ENCODE assay signal across 1 cellular context in the genomic region with DNA sequence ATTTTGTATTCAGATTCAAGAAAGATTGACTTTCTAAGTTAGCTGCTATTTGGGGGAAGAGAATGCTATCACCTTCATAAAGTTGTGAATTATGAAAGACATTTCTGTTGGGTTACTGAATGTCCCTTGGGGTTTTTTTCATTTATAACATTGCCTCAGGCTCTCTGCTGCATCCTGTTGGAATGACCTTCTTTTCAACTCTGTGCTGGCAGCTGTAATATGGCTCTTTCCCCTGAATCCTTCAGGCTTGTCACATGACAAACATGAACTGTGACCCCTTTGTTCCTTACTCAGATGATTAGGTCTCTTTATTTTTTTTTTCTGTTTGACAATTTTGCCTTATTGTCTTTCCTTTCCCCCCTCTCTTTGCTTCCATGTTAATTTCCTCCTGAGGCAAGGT.
TF ChIP-seq lines count a peak whose summit lies in the region.

No MANE protein-coding gene starts in this region.

TF ChIP-seq in HepG2, 621 proteins besides CTCF, POLR2A, EP300 and RAD21 (continued from another document):
- TF ChIP-seq, protein P1, sequence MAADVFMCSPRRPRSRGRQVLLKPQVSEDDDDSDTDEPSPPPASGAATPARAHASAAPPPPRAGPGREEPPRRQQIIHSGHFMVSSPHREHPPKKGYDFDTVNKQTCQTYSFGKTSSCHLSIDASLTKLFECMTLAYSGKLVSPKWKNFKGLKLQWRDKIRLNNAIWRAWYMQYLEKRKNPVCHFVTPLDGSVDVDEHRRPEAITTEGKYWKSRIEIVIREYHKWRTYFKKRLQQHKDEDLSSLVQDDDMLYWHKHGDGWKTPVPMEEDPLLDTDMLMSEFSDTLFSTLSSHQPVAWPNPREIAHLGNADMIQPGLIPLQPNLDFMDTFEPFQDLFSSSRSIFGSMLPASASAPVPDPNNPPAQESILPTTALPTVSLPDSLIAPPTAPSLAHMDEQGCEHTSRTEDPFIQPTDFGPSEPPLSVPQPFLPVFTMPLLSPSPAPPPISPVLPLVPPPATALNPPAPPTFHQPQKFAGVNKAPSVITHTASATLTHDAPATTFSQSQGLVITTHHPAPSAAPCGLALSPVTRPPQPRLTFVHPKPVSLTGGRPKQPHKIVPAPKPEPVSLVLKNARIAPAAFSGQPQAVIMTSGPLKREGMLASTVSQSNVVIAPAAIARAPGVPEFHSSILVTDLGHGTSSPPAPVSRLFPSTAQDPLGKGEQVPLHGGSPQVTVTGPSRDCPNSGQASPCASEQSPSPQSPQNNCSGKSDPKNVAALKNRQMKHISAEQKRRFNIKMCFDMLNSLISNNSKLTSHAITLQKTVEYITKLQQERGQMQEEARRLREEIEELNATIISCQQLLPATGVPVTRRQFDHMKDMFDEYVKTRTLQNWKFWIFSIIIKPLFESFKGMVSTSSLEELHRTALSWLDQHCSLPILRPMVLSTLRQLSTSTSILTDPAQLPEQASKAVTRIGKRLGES (CRISPR knock-in tag; IDR thresholded peaks at IDR 0.05; ENCODE audit: borderline replicate concordance): no peak
- no peak for TF ChIP-seq NFE2L2 (IDR thresholded peaks at IDR 0.05; ENCODE audit: low read length)
- TF ChIP-seq, protein P2, sequence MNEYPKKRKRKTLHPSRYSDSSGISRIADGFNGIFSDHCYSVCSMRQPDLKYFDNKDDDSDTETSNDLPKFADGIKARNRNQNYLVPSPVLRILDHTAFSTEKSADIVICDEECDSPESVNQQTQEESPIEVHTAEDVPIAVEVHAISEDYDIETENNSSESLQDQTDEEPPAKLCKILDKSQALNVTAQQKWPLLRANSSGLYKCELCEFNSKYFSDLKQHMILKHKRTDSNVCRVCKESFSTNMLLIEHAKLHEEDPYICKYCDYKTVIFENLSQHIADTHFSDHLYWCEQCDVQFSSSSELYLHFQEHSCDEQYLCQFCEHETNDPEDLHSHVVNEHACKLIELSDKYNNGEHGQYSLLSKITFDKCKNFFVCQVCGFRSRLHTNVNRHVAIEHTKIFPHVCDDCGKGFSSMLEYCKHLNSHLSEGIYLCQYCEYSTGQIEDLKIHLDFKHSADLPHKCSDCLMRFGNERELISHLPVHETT (CRISPR knock-in tag; conservative IDR thresholded peaks at IDR 0.05): no peak
- TF ChIP-seq JARID2 (CRISPR knock-in tag; IDR thresholded peaks at IDR 0.05; ENCODE audit: insufficient replicate concordance): no peak
- TF ChIP-seq FOXJ3 (CRISPR knock-in tag; IDR thresholded peaks at IDR 0.05; ENCODE audit: borderline replicate concordance): no peak
- no peak for TF ChIP-seq ZNF891 (CRISPR knock-in tag; IDR thresholded peaks at IDR 0.05)
- no peak for TF ChIP-seq ZMAT3 (CRISPR knock-in tag; conservative IDR thresholded peaks at IDR 0.05)
- TF ChIP-seq SIX4 (CRISPR knock-in tag; IDR thresholded peaks at IDR 0.05): no peak
- no peak for TF ChIP-seq NFKB2 (CRISPR knock-in tag; IDR thresholded peaks at IDR 0.05; ENCODE audit: borderline replicate concordance)
- no peak for TF ChIP-seq ZNF615 (CRISPR knock-in tag; IDR thresholded peaks at IDR 0.05; ENCODE audit: borderline replicate concordance)
- TF ChIP-seq, protein P3, sequence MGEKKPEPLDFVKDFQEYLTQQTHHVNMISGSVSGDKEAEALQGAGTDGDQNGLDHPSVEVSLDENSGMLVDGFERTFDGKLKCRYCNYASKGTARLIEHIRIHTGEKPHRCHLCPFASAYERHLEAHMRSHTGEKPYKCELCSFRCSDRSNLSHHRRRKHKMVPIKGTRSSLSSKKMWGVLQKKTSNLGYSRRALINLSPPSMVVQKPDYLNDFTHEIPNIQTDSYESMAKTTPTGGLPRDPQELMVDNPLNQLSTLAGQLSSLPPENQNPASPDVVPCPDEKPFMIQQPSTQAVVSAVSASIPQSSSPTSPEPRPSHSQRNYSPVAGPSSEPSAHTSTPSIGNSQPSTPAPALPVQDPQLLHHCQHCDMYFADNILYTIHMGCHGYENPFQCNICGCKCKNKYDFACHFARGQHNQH (CRISPR knock-in tag; IDR thresholded peaks at IDR 0.05): no peak
- no peak for TF ChIP-seq CCAR2 (optimal IDR thresholded peaks at IDR 0.05; ENCODE audit: low read depth, low read length)
- TF ChIP-seq, protein P4, sequence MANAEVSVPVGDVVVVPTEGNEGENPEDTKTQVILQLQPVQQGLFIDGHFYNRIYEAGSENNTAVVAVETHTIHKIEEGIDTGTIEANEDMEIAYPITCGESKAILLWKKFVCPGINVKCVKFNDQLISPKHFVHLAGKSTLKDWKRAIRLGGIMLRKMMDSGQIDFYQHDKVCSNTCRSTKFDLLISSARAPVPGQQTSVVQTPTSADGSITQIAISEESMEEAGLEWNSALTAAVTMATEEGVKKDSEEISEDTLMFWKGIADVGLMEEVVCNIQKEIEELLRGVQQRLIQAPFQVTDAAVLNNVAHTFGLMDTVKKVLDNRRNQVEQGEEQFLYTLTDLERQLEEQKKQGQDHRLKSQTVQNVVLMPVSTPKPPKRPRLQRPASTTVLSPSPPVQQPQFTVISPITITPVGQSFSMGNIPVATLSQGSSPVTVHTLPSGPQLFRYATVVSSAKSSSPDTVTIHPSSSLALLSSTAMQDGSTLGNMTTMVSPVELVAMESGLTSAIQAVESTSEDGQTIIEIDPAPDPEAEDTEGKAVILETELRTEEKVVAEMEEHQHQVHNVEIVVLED (CRISPR knock-in tag; IDR thresholded peaks at IDR 0.05; ENCODE audit: borderline replicate concordance): no peak
- TF ChIP-seq, protein P5, sequence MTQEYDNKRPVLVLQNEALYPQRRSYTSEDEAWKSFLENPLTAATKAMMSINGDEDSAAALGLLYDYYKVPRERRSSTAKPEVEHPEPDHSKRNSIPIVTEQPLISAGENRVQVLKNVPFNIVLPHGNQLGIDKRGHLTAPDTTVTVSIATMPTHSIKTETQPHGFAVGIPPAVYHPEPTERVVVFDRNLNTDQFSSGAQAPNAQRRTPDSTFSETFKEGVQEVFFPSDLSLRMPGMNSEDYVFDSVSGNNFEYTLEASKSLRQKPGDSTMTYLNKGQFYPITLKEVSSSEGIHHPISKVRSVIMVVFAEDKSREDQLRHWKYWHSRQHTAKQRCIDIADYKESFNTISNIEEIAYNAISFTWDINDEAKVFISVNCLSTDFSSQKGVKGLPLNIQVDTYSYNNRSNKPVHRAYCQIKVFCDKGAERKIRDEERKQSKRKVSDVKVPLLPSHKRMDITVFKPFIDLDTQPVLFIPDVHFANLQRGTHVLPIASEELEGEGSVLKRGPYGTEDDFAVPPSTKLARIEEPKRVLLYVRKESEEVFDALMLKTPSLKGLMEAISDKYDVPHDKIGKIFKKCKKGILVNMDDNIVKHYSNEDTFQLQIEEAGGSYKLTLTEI (CRISPR knock-in tag; conservative IDR thresholded peaks at IDR 0.05): no peak
- TF ChIP-seq NR2F1 (CRISPR knock-in tag; IDR thresholded peaks at IDR 0.05): no peak
- TF ChIP-seq ZBTB21 (CRISPR knock-in tag; IDR thresholded peaks at IDR 0.05): no peak
- no peak for TF ChIP-seq CC2D1A (CRISPR knock-in tag; IDR thresholded peaks at IDR 0.05)
- no peak for TF ChIP-seq ZNF343 (CRISPR knock-in tag; IDR thresholded peaks at IDR 0.05)
- no peak for TF ChIP-seq ZNF75D (CRISPR knock-in tag; IDR thresholded peaks at IDR 0.05; ENCODE audit: borderline replicate concordance)
- no peak for TF ChIP-seq HIVEP1 (CRISPR knock-in tag; IDR thresholded peaks at IDR 0.05)
- TF ChIP-seq, protein P6, sequence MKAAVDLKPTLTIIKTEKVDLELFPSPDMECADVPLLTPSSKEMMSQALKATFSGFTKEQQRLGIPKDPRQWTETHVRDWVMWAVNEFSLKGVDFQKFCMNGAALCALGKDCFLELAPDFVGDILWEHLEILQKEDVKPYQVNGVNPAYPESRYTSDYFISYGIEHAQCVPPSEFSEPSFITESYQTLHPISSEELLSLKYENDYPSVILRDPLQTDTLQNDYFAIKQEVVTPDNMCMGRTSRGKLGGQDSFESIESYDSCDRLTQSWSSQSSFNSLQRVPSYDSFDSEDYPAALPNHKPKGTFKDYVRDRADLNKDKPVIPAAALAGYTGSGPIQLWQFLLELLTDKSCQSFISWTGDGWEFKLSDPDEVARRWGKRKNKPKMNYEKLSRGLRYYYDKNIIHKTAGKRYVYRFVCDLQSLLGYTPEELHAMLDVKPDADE (CRISPR knock-in tag; IDR thresholded peaks at IDR 0.05): no peak
- no peak for TF ChIP-seq FOXA1 (IDR thresholded peaks at IDR 0.05)
- no peak for TF ChIP-seq FOXA1 (CRISPR knock-in tag; IDR thresholded peaks at IDR 0.05)
- TF ChIP-seq, protein P7, sequence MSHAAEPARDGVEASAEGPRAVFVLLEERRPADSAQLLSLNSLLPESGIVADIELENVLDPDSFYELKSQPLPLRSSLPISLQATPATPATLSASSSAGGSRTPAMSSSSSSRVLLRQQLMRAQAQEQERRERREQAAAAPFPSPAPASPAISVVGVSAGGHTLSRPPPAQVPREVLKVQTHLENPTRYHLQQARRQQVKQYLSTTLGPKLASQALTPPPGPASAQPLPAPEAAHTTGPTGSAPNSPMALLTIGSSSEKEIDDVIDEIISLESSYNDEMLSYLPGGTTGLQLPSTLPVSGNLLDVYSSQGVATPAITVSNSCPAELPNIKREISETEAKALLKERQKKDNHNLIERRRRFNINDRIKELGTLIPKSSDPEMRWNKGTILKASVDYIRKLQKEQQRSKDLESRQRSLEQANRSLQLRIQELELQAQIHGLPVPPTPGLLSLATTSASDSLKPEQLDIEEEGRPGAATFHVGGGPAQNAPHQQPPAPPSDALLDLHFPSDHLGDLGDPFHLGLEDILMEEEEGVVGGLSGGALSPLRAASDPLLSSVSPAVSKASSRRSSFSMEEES (CRISPR knock-in tag; IDR thresholded peaks at IDR 0.05): peak; percentile 47; the same call in 1 of the 2 replicates
- TF ChIP-seq, protein P8, sequence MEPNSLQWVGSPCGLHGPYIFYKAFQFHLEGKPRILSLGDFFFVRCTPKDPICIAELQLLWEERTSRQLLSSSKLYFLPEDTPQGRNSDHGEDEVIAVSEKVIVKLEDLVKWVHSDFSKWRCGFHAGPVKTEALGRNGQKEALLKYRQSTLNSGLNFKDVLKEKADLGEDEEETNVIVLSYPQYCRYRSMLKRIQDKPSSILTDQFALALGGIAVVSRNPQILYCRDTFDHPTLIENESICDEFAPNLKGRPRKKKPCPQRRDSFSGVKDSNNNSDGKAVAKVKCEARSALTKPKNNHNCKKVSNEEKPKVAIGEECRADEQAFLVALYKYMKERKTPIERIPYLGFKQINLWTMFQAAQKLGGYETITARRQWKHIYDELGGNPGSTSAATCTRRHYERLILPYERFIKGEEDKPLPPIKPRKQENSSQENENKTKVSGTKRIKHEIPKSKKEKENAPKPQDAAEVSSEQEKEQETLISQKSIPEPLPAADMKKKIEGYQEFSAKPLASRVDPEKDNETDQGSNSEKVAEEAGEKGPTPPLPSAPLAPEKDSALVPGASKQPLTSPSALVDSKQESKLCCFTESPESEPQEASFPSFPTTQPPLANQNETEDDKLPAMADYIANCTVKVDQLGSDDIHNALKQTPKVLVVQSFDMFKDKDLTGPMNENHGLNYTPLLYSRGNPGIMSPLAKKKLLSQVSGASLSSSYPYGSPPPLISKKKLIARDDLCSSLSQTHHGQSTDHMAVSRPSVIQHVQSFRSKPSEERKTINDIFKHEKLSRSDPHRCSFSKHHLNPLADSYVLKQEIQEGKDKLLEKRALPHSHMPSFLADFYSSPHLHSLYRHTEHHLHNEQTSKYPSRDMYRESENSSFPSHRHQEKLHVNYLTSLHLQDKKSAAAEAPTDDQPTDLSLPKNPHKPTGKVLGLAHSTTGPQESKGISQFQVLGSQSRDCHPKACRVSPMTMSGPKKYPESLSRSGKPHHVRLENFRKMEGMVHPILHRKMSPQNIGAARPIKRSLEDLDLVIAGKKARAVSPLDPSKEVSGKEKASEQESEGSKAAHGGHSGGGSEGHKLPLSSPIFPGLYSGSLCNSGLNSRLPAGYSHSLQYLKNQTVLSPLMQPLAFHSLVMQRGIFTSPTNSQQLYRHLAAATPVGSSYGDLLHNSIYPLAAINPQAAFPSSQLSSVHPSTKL (CRISPR knock-in tag; IDR thresholded peaks at IDR 0.05): peak; percentile 15; the same call in 1 of the 2 replicates
- no peak for TF ChIP-seq TBX2 (CRISPR knock-in tag; IDR thresholded peaks at IDR 0.05; ENCODE audit: borderline replicate concordance)
- TF ChIP-seq, protein P9, sequence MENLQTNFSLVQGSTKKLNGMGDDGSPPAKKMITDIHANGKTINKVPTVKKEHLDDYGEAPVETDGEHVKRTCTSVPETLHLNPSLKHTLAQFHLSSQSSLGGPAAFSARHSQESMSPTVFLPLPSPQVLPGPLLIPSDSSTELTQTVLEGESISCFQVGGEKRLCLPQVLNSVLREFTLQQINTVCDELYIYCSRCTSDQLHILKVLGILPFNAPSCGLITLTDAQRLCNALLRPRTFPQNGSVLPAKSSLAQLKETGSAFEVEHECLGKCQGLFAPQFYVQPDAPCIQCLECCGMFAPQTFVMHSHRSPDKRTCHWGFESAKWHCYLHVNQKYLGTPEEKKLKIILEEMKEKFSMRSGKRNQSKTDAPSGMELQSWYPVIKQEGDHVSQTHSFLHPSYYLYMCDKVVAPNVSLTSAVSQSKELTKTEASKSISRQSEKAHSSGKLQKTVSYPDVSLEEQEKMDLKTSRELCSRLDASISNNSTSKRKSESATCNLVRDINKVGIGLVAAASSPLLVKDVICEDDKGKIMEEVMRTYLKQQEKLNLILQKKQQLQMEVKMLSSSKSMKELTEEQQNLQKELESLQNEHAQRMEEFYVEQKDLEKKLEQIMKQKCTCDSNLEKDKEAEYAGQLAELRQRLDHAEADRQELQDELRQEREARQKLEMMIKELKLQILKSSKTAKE (CRISPR knock-in tag; IDR thresholded peaks at IDR 0.05; ENCODE audit: borderline replicate concordance): no peak
